In the genomic region with DNA sequence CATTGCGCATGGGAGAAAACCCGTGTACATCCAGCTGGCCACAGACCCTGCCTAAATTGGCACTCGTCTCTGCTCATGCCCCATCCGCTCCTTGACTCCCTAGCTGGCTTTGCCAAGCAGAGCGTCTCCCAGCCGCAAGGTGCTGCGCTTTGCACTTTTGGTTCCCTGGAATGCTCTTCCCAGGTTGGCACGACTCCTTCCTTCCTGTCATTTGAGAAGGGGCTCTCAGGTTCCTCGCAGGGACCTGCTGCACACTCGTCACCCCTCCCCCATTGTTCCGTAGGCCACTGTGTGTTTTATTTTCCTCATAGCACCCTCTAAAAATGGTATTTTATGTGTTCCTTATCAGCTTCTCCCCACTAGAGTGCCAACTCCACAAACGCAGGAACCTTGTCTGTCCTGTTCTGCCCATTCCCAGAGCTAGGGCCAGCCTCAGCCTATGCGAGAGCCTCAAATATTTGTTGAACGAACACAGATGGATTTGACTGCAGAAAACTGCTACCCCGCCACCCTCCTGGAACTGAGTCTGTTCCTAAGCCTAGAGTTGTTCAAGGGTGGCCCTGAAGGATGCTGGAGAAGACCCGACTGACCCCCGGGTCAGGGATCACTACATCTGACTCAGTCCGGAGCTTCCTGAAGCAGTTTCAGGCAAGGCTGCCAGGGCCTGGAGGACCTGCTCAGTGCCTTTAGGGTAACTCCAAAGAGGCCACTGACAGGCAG, we compare ENCODE assay signal across 1 cellular context.
TF ChIP-seq lines count a peak whose summit lies in the region.

No MANE protein-coding gene starts in this region.

TF ChIP-seq in H1, 55 proteins besides CTCF, POLR2A, EP300 and RAD21:
- no peak for TF ChIP-seq E2F6 (IDR thresholded peaks at IDR 0.05)
- no peak for TF ChIP-seq CTBP2 (IDR thresholded peaks at IDR 0.05; ENCODE audit: borderline replicate concordance, insufficient read depth, insufficient read length, low read length)
- no peak for TF ChIP-seq KDM1A (IDR thresholded peaks at IDR 0.05; ENCODE audit: borderline replicate concordance, low read length)
- no peak for TF ChIP-seq POU5F1 (IDR thresholded peaks at IDR 0.05; ENCODE audit: low read depth, low read length)
- TF ChIP-seq HDAC6 (IDR thresholded peaks at IDR 0.05; ENCODE audit: low read depth, low read length): no peak
- no peak for TF ChIP-seq SP4 (IDR thresholded peaks at IDR 0.05; ENCODE audit: low read length)
- TF ChIP-seq SP1 (IDR thresholded peaks at IDR 0.05; ENCODE audit: low read depth, low read length): no peak
- TF ChIP-seq HDAC2 (IDR thresholded peaks at IDR 0.05; ENCODE audit: borderline replicate concordance in 1 of 2, low read depth in 2 of 2, low read length in 2 of 2): no peak
- no peak for TF ChIP-seq JUN (IDR thresholded peaks at IDR 0.05; ENCODE audit: low read depth, low read length)
- no peak for TF ChIP-seq TBP (IDR thresholded peaks at IDR 0.05; ENCODE audit: low read depth, low read length)
- TF ChIP-seq MAX (IDR thresholded peaks at IDR 0.05): no peak
- no peak for TF ChIP-seq SIN3A (conservative IDR thresholded peaks at IDR 0.05 in 1 of 2, IDR thresholded peaks at IDR 0.05 in 1 of 2; ENCODE audit: low read depth in 1 of 2, low read length in 2 of 2)
- no peak for TF ChIP-seq CHD2 (IDR thresholded peaks at IDR 0.05; ENCODE audit: low read length)
- TF ChIP-seq CREB1 (IDR thresholded peaks at IDR 0.05): no peak
- no peak for TF ChIP-seq PHF8 (conservative IDR thresholded peaks at IDR 0.05; ENCODE audit: low read depth, low read length)
- no peak for TF ChIP-seq MAFK (IDR thresholded peaks at IDR 0.05; ENCODE audit: low read depth, low read length)
- no peak for TF ChIP-seq KDM5A (IDR thresholded peaks at IDR 0.05; ENCODE audit: low read length)
- TF ChIP-seq, protein P1, sequence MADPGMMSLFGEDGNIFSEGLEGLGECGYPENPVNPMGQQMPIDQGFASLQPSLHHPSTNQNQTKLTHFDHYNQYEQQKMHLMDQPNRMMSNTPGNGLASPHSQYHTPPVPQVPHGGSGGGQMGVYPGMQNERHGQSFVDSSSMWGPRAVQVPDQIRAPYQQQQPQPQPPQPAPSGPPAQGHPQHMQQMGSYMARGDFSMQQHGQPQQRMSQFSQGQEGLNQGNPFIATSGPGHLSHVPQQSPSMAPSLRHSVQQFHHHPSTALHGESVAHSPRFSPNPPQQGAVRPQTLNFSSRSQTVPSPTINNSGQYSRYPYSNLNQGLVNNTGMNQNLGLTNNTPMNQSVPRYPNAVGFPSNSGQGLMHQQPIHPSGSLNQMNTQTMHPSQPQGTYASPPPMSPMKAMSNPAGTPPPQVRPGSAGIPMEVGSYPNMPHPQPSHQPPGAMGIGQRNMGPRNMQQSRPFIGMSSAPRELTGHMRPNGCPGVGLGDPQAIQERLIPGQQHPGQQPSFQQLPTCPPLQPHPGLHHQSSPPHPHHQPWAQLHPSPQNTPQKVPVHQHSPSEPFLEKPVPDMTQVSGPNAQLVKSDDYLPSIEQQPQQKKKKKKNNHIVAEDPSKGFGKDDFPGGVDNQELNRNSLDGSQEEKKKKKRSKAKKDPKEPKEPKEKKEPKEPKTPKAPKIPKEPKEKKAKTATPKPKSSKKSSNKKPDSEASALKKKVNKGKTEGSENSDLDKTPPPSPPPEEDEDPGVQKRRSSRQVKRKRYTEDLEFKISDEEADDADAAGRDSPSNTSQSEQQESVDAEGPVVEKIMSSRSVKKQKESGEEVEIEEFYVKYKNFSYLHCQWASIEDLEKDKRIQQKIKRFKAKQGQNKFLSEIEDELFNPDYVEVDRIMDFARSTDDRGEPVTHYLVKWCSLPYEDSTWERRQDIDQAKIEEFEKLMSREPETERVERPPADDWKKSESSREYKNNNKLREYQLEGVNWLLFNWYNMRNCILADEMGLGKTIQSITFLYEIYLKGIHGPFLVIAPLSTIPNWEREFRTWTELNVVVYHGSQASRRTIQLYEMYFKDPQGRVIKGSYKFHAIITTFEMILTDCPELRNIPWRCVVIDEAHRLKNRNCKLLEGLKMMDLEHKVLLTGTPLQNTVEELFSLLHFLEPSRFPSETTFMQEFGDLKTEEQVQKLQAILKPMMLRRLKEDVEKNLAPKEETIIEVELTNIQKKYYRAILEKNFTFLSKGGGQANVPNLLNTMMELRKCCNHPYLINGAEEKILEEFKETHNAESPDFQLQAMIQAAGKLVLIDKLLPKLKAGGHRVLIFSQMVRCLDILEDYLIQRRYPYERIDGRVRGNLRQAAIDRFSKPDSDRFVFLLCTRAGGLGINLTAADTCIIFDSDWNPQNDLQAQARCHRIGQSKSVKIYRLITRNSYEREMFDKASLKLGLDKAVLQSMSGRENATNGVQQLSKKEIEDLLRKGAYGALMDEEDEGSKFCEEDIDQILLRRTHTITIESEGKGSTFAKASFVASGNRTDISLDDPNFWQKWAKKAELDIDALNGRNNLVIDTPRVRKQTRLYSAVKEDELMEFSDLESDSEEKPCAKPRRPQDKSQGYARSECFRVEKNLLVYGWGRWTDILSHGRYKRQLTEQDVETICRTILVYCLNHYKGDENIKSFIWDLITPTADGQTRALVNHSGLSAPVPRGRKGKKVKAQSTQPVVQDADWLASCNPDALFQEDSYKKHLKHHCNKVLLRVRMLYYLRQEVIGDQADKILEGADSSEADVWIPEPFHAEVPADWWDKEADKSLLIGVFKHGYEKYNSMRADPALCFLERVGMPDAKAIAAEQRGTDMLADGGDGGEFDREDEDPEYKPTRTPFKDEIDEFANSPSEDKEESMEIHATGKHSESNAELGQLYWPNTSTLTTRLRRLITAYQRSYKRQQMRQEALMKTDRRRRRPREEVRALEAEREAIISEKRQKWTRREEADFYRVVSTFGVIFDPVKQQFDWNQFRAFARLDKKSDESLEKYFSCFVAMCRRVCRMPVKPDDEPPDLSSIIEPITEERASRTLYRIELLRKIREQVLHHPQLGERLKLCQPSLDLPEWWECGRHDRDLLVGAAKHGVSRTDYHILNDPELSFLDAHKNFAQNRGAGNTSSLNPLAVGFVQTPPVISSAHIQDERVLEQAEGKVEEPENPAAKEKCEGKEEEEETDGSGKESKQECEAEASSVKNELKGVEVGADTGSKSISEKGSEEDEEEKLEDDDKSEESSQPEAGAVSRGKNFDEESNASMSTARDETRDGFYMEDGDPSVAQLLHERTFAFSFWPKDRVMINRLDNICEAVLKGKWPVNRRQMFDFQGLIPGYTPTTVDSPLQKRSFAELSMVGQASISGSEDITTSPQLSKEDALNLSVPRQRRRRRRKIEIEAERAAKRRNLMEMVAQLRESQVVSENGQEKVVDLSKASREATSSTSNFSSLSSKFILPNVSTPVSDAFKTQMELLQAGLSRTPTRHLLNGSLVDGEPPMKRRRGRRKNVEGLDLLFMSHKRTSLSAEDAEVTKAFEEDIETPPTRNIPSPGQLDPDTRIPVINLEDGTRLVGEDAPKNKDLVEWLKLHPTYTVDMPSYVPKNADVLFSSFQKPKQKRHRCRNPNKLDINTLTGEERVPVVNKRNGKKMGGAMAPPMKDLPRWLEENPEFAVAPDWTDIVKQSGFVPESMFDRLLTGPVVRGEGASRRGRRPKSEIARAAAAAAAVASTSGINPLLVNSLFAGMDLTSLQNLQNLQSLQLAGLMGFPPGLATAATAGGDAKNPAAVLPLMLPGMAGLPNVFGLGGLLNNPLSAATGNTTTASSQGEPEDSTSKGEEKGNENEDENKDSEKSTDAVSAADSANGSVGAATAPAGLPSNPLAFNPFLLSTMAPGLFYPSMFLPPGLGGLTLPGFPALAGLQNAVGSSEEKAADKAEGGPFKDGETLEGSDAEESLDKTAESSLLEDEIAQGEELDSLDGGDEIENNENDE (IDR thresholded peaks at IDR 0.05; ENCODE audit: insufficient replicate concordance, low read length): no peak
- no peak for TF ChIP-seq BACH1 (IDR thresholded peaks at IDR 0.05; ENCODE audit: low read length)
